Comparison of ENCODE assay signal across 25 cellular contexts in the genomic region with DNA sequence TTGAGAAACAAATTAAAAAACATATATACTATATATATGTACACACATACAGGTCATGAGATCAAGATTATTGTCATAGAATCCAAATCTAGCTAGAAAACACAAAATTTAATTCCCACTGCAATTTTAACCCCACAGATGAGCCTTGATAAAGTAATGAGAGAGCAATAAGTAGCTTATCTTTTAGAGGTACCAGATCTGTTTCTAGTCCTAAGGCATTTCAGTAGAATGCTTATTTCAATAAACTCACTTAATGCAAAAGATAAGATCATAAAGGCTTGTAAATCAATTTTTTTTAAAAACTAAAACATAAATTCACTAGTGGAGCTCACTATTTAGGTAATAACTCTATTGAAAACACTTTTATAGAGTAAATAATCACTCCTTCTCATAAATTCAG.
"Had no signal": no experiment of that assay in that cellular context is flagged by ENCODE, and none has a peak within 500 bp of the region (broad histone marks: within the 10 kb centered on the region; RNA-seq: fewer than 3 reads in every experiment).

No MANE protein-coding gene starts in this region.

- H3K27ac ChIP-seq: colonic mucosa, epithelial cell of prostate, esophagus squamous epithelium, gastrocnemius medialis, heart right ventricle, left lung, lower lobe of right lung had no signal

- DNase-seq: colonic mucosa; cortex of kidney; effector CD8-positive, alpha-beta T cell; effector memory CD8-positive, alpha-beta T cell; endodermal cell; erythroblast; esophagus squamous epithelium; foreskin fibroblast; foreskin melanocyte; gastrocnemius medialis; glutamatergic neuron; head of caudate nucleus; heart right ventricle; hippocampal formation; left cardiac atrium; left lung; left ventricle myocardium superior; lower lobe of right lung; mesenchymal stem cell; mucosa of descending colon; naive B cell had no signal

- H3K9me3 ChIP-seq: colonic mucosa, esophagus squamous epithelium, gastrocnemius medialis, heart right ventricle, lower lobe of right lung, mucosa of descending colon had no signal

- FAIRE-seq: islet of Langerhans, keratinocyte had no signal

- H3K4me3 ChIP-seq: colonic mucosa, esophagus squamous epithelium, gastrocnemius medialis, heart right ventricle, left lung, lower lobe of right lung, mucosa of descending colon had no signal

- H3K36me3 ChIP-seq: colonic mucosa, esophagus squamous epithelium, gastrocnemius medialis, heart right ventricle, left lung, lower lobe of right lung had no signal

- ATAC-seq: effector memory CD8-positive, alpha-beta T cell; esophagus mucosa; gastrocnemius medialis; heart right ventricle; left cardiac atrium; left lung; left ventricle myocardium superior; lower lobe of right lung; mucosa of descending colon had no signal

- H3K27me3 ChIP-seq: colonic mucosa, esophagus squamous epithelium, gastrocnemius medialis, heart right ventricle, left lung had no signal

- H3K4me1 ChIP-seq: colonic mucosa, left lung, lower lobe of right lung had no signal
